In genomic region chr5:147223951-147224791, GRCh38 we compare ENCODE assay signal across 8 cellular contexts. TPM values are rescaled to one million over a fixed set of nuclear protein-coding genes. Genes with fewer than 3 reads are reported as not detected.
DNase-seq lines count a peak whose midpoint lies in the region; ATAC-seq and TF ChIP-seq lines count a peak whose summit lies in the region.

No MANE protein-coding gene starts in this region.

- peaks cover 7% of the 10 kb centered on the region for H3K9me3 Mint-ChIP-seq in nephron
- no peaks in the 10 kb centered on the region for H3K9me3 Mint-ChIP-seq in activated CD4-positive, alpha-beta T cell treated with anti-CD3 and anti-CD28 coated beads, Interleukin-2, amount 10 ng/mL, durations not matched to agents 7 days and 5 days

- H3K4me1 Mint-ChIP-seq in nephron = no peaks in the 10 kb centered on the region
- H3K4me1 Mint-ChIP-seq in activated CD4-positive, alpha-beta T cell treated with anti-CD3 and anti-CD28 coated beads, Interleukin-2, amount 10 ng/mL, durations not matched to agents 7 days and 5 days = peaks cover 1% of the 10 kb centered on the region

- no peaks in the 10 kb centered on the region for H3K36me3 Mint-ChIP-seq in nephron (ENCODE audit: low read depth)
- H3K36me3 Mint-ChIP-seq in activated CD4-positive, alpha-beta T cell treated with anti-CD3 and anti-CD28 coated beads, Interleukin-2, amount 10 ng/mL, durations not matched to agents 7 days and 5 days (ENCODE audit: low read depth) = no peaks in the 10 kb centered on the region

- peak; percentile 51 for ATAC-seq in HG03159 (IDR thresholded peaks at IDR 0.05; ENCODE audit: unreplicated experiment)
- ATAC-seq in GM19328 (IDR thresholded peaks at IDR 0.05; ENCODE audit: unreplicated experiment) = no peak
- ATAC-seq in GM21576 (IDR thresholded peaks at IDR 0.05; ENCODE audit: unreplicated experiment) = no peak

- no peak overlapping the region for H3K27ac Mint-ChIP-seq in nephron
- H3K27ac Mint-ChIP-seq in activated CD4-positive, alpha-beta T cell treated with anti-CD3 and anti-CD28 coated beads, Interleukin-2, amount 10 ng/mL, durations not matched to agents 7 days and 5 days = no peak overlapping the region

- peak; percentile 47 for TF ChIP-seq CTCF in GM06990 (IDR thresholded peaks at IDR 0.05; ENCODE audit: insufficient read depth, low read length, poor library complexity, severe bottlenecking)
- TF ChIP-seq CTCF in nephron (IDR thresholded peaks at IDR 0.05; ENCODE audit: unreplicated experiment in 3 of 3) = peak; percentile 58 to 69 (median 65)

- peaks cover 10% of the 10 kb centered on the region for H3K27me3 Mint-ChIP-seq in nephron (ENCODE audit: low read depth)
- H3K27me3 Mint-ChIP-seq in activated CD4-positive, alpha-beta T cell treated with anti-CD3 and anti-CD28 coated beads, Interleukin-2, amount 10 ng/mL, durations not matched to agents 7 days and 5 days = no peaks in the 10 kb centered on the region

- H3K36me3 ChIP-seq in GM06990 (ENCODE audit: control insufficient read depth, insufficient read depth, low read length) = no peaks in the 10 kb centered on the region

- POLR2A ChIA-PET in activated CD4-positive, alpha-beta T cell treated with anti-CD3 and anti-CD28 coated beads, Interleukin-2, amount 10 ng/mL, durations not matched to agents 7 days and 5 days (lab: Charles Lee) = no interaction called here

- no peak overlapping the region for H3K4me3 Mint-ChIP-seq in nephron
- H3K4me3 Mint-ChIP-seq in activated CD4-positive, alpha-beta T cell treated with anti-CD3 and anti-CD28 coated beads, Interleukin-2, amount 10 ng/mL, durations not matched to agents 7 days and 5 days = no peak overlapping the region

- CTCF ChIA-PET in activated CD4-positive, alpha-beta T cell treated with anti-CD3 and anti-CD28 coated beads, Interleukin-2, amount 10 ng/mL, durations not matched to agents 7 days and 5 days (lab: Charles Lee) = no interaction called here

- DNase-seq in GM06990 (ENCODE audit: extremely low read depth, insufficient read length) = no peak
- DNase-seq in OCI-M1 (lab: John Stamatoyannopoulos, UW) = peak; percentile 32
- DNase-seq in epidermal melanocyte (ENCODE audit: insufficient read length, low spot score) = peak; percentile 83
- no peak for DNase-seq in activated CD4-positive, alpha-beta T cell treated with anti-CD3 and anti-CD28 coated beads, Interleukin-2, amount 10 ng/mL, durations not matched to agents 7 days and 5 days

- no peak overlapping the region for H3K4me3 ChIP-seq in GM06990 (replicated peaks; ENCODE audit: low read depth, low read length)

- H3K27me3 ChIP-seq in GM06990 (replicated peaks; ENCODE audit: control insufficient read depth, insufficient read depth, low read length) = no peaks in the 10 kb centered on the region

RNA-seq across cellular contexts. Expression of gene STK32A, which starts 10.7 kb away (rescaled TPM):
- total RNA-seq in activated CD4-positive, alpha-beta T cell treated with anti-CD3 and anti-CD28 coated beads, Interleukin-2, amount 10 ng/mL, durations not matched to agents 7 days and 5 days = not detected

Comparison
In these comparisons a context has a peak if more than half of its experiments do, and no peak if none do; other contexts are left out.
1. DNase-seq: peak in OCI-M1 (single experiment) and epidermal melanocyte (single experiment); none in GM06990 (single experiment) and activated CD4-positive, alpha-beta T cell treated with anti-CD3 and anti-CD28 coated beads, Interleukin-2, amount 10 ng/mL, durations not matched to agents 7 days and 5 days (single experiment).